In the genomic region with DNA sequence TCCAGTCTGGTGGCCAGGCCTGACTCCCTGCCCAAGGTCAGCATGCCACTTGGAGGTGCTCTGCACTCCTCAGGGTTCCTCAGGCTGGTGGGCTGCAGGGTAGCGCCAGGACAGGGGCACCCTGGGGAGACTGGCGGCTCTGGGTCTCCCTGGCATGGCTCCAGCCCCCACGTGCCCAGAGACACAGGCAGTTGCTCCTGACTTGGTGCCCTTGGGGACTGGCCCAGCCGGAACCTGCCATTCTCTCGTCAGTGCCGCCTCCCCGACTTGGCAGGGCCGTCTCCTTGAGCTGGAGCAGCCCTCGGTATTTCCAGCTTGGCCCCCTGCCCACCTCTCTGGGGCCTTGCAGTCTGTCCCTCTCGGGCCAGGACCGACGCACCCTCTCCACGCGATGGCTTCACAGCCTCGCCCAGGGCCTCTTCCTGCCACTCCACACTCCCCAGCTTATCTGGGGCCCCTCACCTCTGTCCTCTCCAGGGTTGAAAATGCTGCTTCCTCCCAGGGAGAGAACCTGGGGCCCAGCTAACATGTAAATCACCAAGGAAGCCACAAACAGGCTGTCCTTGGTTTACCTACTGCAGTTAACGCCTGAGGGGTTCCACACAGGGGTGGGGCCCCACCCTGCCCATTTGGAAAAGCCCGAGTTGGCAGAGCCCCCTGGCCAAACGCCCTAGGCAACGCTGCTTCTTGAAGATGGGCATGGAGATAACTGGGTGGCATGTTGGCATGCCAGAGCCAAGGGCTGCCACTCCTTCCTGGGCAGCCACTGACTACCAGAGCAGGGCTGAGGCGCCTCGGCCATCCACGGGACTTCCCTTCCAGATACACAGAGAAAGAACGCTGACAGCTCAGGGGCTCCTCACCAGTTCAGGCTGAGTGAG, we compare ENCODE assay signal across 9 cellular contexts.
DNase-seq lines count a peak whose midpoint lies in the region; ATAC-seq and TF ChIP-seq lines count a peak whose summit lies in the region.
"Had no signal": no experiment of that assay in that cellular context is flagged by ENCODE, and none has a peak within 500 bp of the region (broad histone marks: within the 10 kb centered on the region; RNA-seq: fewer than 3 reads in every experiment).

No MANE protein-coding gene starts in this region.

- peaks cover 60% of the 10 kb centered on the region for H3K4me1 ChIP-seq in mesodermal cell (ENCODE audit: control insufficient read depth, insufficient read depth, low read length, poor library complexity, severe bottlenecking)

- peaks cover 47% of the 10 kb centered on the region for H3K4me1 Mint-ChIP-seq in dendritic cell treated with granulocyte-macrophage colony-stimulating factor and Interleukin-4, amounts not matched to agents 40 ng/mL and 50 ng/mL, for 4 days (ENCODE audit: low read depth)
- H3K4me1 Mint-ChIP-seq in type B pancreatic cell (ENCODE audit: unreplicated experiment) = peaks cover 62% of the 10 kb centered on the region
- peaks cover 9% of the 10 kb centered on the region for H3K4me1 Mint-ChIP-seq in activated T-cell treated with anti-CD3 and anti-CD28 coated beads, Interleukin-2, amount 50 U/mL, for 72 hours (ENCODE audit: low read depth)

- TF ChIP-seq CTCF in type B pancreatic cell (conservative IDR thresholded peaks at IDR 0.05) (no peak), GM10266 (IDR thresholded peaks at IDR 0.05; ENCODE audit: control insufficient read depth, insufficient read depth, low read depth, missing control alignments) (no peak)

- intact Hi-C loops in dendritic cell treated with granulocyte-macrophage colony-stimulating factor and Interleukin-4, amounts not matched to agents 40 ng/mL and 50 ng/mL, for 4 days (cut with micrococcal nuclease) = no loop called here

- WGBS in mesodermal cell (ENCODE audit: insufficient coverage in 2 of 2), 2 experiments = 93 to 94% methylated on average over 17 to 21 of the region's 23 CpGs

- H3K4me3 Mint-ChIP-seq in dendritic cell treated with granulocyte-macrophage colony-stimulating factor and Interleukin-4, amounts not matched to agents 40 ng/mL and 50 ng/mL, for 4 days = no peak overlapping the region
- H3K4me3 Mint-ChIP-seq in type B pancreatic cell = peak overlapping the region; percentile 59
- no peak overlapping the region for H3K4me3 Mint-ChIP-seq in activated T-cell treated with anti-CD3 and anti-CD28 coated beads, Interleukin-2, amount 50 U/mL, for 72 hours

- H3K27ac Mint-ChIP-seq in dendritic cell treated with granulocyte-macrophage colony-stimulating factor and Interleukin-4, amounts not matched to agents 40 ng/mL and 50 ng/mL, for 4 days = peak overlapping the region; percentile 25
- peak overlapping the region; percentile 71 for H3K27ac Mint-ChIP-seq in type B pancreatic cell
- H3K27ac Mint-ChIP-seq in activated T-cell treated with anti-CD3 and anti-CD28 coated beads, Interleukin-2, amount 50 U/mL, for 72 hours = no peak overlapping the region

- no peak overlapping the region for H3K4me3 ChIP-seq in mesodermal cell (ENCODE audit: extremely low read depth, insufficient read depth, low read length, poor library complexity, severe bottlenecking)

- H3K36me3 ChIP-seq in mesodermal cell (ENCODE audit: control insufficient read depth, insufficient read depth, low read length) = peaks cover 98% of the 10 kb centered on the region

- peaks cover 70% of the 10 kb centered on the region for H3K27me3 Mint-ChIP-seq in dendritic cell treated with granulocyte-macrophage colony-stimulating factor and Interleukin-4, amounts not matched to agents 40 ng/mL and 50 ng/mL, for 4 days
- H3K27me3 Mint-ChIP-seq in type B pancreatic cell = no peaks in the 10 kb centered on the region
- H3K27me3 Mint-ChIP-seq in activated T-cell treated with anti-CD3 and anti-CD28 coated beads, Interleukin-2, amount 50 U/mL, for 72 hours (ENCODE audit: low read depth) = peaks cover 43% of the 10 kb centered on the region

- DNase-seq in NCI-H1092 treated with DMSO at 0.1 percent for 48 hours (lab: John Stamatoyannopoulos, UW) (peak; percentile 2), type B pancreatic cell (ENCODE audit: extremely low spot score, unreplicated experiment) (no peak), GM10266 (ENCODE audit: extremely low spot score) (no peak)
- no peak for DNase-seq in activated CD4-positive, alpha-beta T cell treated with anti-CD3 and anti-CD28 coated beads, Interleukin-2, amount 50 U/mL, for 1 hour
- no peak for DNase-seq in activated T-cell treated with anti-CD3 and anti-CD28 coated beads, Interleukin-2, amount 50 U/mL, for 72 hours
- DNase-seq: activated CD4-positive, alpha-beta T cell treated with anti-CD3 and anti-CD28 coated beads for 48 hours; NCI-H187 treated with DMSO at 0.1 percent for 48 hours had no signal

- H3K9me3 Mint-ChIP-seq in dendritic cell treated with granulocyte-macrophage colony-stimulating factor and Interleukin-4, amounts not matched to agents 40 ng/mL and 50 ng/mL, for 4 days = no peaks in the 10 kb centered on the region
- H3K9me3 Mint-ChIP-seq in type B pancreatic cell = no peaks in the 10 kb centered on the region
- no peaks in the 10 kb centered on the region for H3K9me3 Mint-ChIP-seq in activated T-cell treated with anti-CD3 and anti-CD28 coated beads, Interleukin-2, amount 50 U/mL, for 72 hours

- H3K36me3 Mint-ChIP-seq in dendritic cell treated with granulocyte-macrophage colony-stimulating factor and Interleukin-4, amounts not matched to agents 40 ng/mL and 50 ng/mL, for 4 days (ENCODE audit: low read depth) = no peaks in the 10 kb centered on the region
- H3K36me3 Mint-ChIP-seq in type B pancreatic cell = peaks cover 4% of the 10 kb centered on the region
- no peaks in the 10 kb centered on the region for H3K36me3 Mint-ChIP-seq in activated T-cell treated with anti-CD3 and anti-CD28 coated beads, Interleukin-2, amount 50 U/mL, for 72 hours (ENCODE audit: insufficient read depth in 2 of 2)

- H3K27ac ChIP-seq in mesodermal cell (ENCODE audit: low read depth, low read length, severe bottlenecking) = peak overlapping the region; percentile 64

- ATAC-seq in activated T-cell treated with anti-CD3 and anti-CD28 coated beads, Interleukin-2, amount 50 U/mL, for 72 hours (replicated peaks in 1 of 2) = no peak

- H3K9me3 ChIP-seq in mesodermal cell (ENCODE audit: control insufficient read depth, low read length) = no peaks in the 10 kb centered on the region
